Comparison of ENCODE assay signal across 8 cellular contexts in genomic region chr10:92393173-92393572, GRCh38.
DNase-seq lines count a peak whose midpoint lies in the region; ATAC-seq, FAIRE-seq and TF ChIP-seq lines count a peak whose summit lies in the region.
"Not testable (repeated sequence)": the region's sequence is repeated elsewhere in the genome, so short reads cannot be mapped to it uniquely, and the experiment has no call there.

No MANE protein-coding gene starts in this region.

- TF ChIP-seq CTCF in A549 (IDR thresholded peaks at IDR 0.05); astrocyte (IDR thresholded peaks at IDR 0.05; ENCODE audit: insufficient read depth, low read depth, low read length); bronchial epithelial cell (IDR thresholded peaks at IDR 0.05; ENCODE audit: insufficient read depth, low read length, severe bottlenecking): not testable (repeated sequence)

- not testable (repeated sequence) for H2AK5ac ChIP-seq in mesenchymal stem cell (ENCODE audit: low read length, severe bottlenecking)

- H3K9ac ChIP-seq in astrocyte (ENCODE audit: low read length); mesenchymal stem cell (ENCODE audit: low read length): not testable (repeated sequence)

- not testable (repeated sequence) for ATAC-seq in A549

- CTCF ChIA-PET in A549 (lab: Yijun Ruan, JAX) = not testable (repeated sequence)

- FAIRE-seq in A549 (lab: Jason Lieb, UNC) (peak; percentile 7), GM12891 (lab: Jason Lieb, UNC) (peak; percentile 72), H54 (lab: Jason Lieb, UNC) (peak; percentile 85), HTR-8/SVneo (lab: Jason Lieb, UNC) (peak; percentile 98), astrocyte (lab: Jason Lieb, UNC) (peak; percentile 68), bronchial epithelial cell (lab: Jason Lieb, UNC) (peak; percentile 98), frontal cortex (lab: Jason Lieb, UNC) (peak; percentile 13)

- not testable (repeated sequence) for DNase-seq in A549 (ENCODE audit: low read depth in 1 of 2, low spot score in 1 of 2); GM12891 (ENCODE audit: insufficient read length, low spot score); H54 (ENCODE audit: insufficient read length, low spot score); HTR-8/SVneo (ENCODE audit: insufficient read length, low spot score); astrocyte (ENCODE audit: low read depth); bronchial epithelial cell (ENCODE audit: low read depth); frontal cortex (ENCODE audit: low spot score in 2 of 2); mesenchymal stem cell

- H2BK15ac ChIP-seq in mesenchymal stem cell (ENCODE audit: low read depth, poor library complexity, severe bottlenecking) = not testable (repeated sequence)

- not testable (repeated sequence) for H4K20me1 ChIP-seq in astrocyte (ENCODE audit: insufficient read depth, low read length)

- peak overlapping the region; percentile 55 for H4K91ac ChIP-seq in mesenchymal stem cell (ENCODE audit: low read length)

- not testable (repeated sequence) for H3K23ac ChIP-seq in mesenchymal stem cell (ENCODE audit: low read length in 2 of 2)

- H3K14ac ChIP-seq in mesenchymal stem cell (ENCODE audit: low read length in 2 of 2) = not testable (repeated sequence)

- H3K9me3 ChIP-seq in A549; astrocyte (ENCODE audit: insufficient read depth, low read depth, low read length); mesenchymal stem cell (ENCODE audit: control insufficient read depth, low read length): not testable (repeated sequence)

- H3K4me3 Mint-ChIP-seq in astrocyte (ENCODE audit: unreplicated experiment) = not testable (repeated sequence)

- not testable (repeated sequence) for H3K4me2 ChIP-seq in A549; astrocyte (ENCODE audit: low read length); mesenchymal stem cell (ENCODE audit: low read length, poor library complexity, severe bottlenecking)

- H2AFZ ChIP-seq in astrocyte (ENCODE audit: low read depth, low read length); mesenchymal stem cell (ENCODE audit: low read depth, low read length): not testable (repeated sequence)

- H2BK12ac ChIP-seq in mesenchymal stem cell (ENCODE audit: low read length in 2 of 2) = not testable (repeated sequence)

- not testable (repeated sequence) for H3K79me2 ChIP-seq in astrocyte (ENCODE audit: insufficient read depth, low read length)

- peaks cover 13% of the 10 kb centered on the region for H3K27me3 Mint-ChIP-seq in astrocyte (ENCODE audit: low read depth, unreplicated experiment)

- not testable (repeated sequence) for H4K8ac ChIP-seq in mesenchymal stem cell (ENCODE audit: low read length)

- not testable (repeated sequence) for H2BK120ac ChIP-seq in mesenchymal stem cell (ENCODE audit: low read depth, low read length)

- not testable (repeated sequence) for TF ChIP-seq POLR2A in A549 (IDR thresholded peaks at IDR 0.05; ENCODE audit: low read length); GM12891 (IDR thresholded peaks at IDR 0.05; ENCODE audit: low read depth, low read length); H54 (IDR thresholded peaks at IDR 0.05; ENCODE audit: low read depth, low read length)

- H3K4me1 Mint-ChIP-seq in astrocyte (ENCODE audit: low read depth, unreplicated experiment) = not testable (repeated sequence)

- H3K9me3 Mint-ChIP-seq in astrocyte (ENCODE audit: unreplicated experiment) = not testable (repeated sequence)

- H3K18ac ChIP-seq in mesenchymal stem cell (ENCODE audit: low read depth in 1 of 2, low read length in 2 of 2) = not testable (repeated sequence)

- not testable (repeated sequence) for H3K4ac ChIP-seq in mesenchymal stem cell (ENCODE audit: low read depth in 1 of 2, low read length in 2 of 2)

- H3K27me3 ChIP-seq in astrocyte (ENCODE audit: insufficient read depth, low read length); bronchial epithelial cell (ENCODE audit: control insufficient read depth, insufficient read depth, low read length); mesenchymal stem cell (ENCODE audit: control insufficient read depth in 1 of 2, insufficient read depth in 1 of 2, low read length in 2 of 2): not testable (repeated sequence)

- H2BK5ac ChIP-seq in mesenchymal stem cell (ENCODE audit: low read depth, low read length, poor library complexity, severe bottlenecking) = not testable (repeated sequence)

- TF ChIP-seq RAD21 in A549 (conservative IDR thresholded peaks at IDR 0.05 in 1 of 2, IDR thresholded peaks at IDR 0.05 in 1 of 2) = not testable (repeated sequence)

- H3K4me3 ChIP-seq in A549; astrocyte (ENCODE audit: insufficient read depth, low read depth, low read length); bronchial epithelial cell (ENCODE audit: low read depth, low read length); mesenchymal stem cell (ENCODE audit: insufficient read depth in 1 of 2, low read depth in 1 of 2, low read length in 2 of 2): not testable (repeated sequence)

- POLR2A ChIA-PET in A549 (lab: Yijun Ruan, JAX) = not testable (repeated sequence)

- H3K79me1 ChIP-seq in mesenchymal stem cell (replicated peaks; ENCODE audit: low read length, poor library complexity, severe bottlenecking) = not testable (repeated sequence)

- WGBS in A549 (ENCODE audit: missing lambda C conversion rate) = 0% methylated on average over 1 of the region's 1 CpG
- 100% methylated on average over 1 of the region's 1 CpG for WGBS in mesenchymal stem cell

- not testable (repeated sequence) for TF ChIP-seq EP300 in A549 (IDR thresholded peaks at IDR 0.05)

- H3K36me3 ChIP-seq in astrocyte (ENCODE audit: insufficient read depth, low read length); bronchial epithelial cell (ENCODE audit: control insufficient read depth, insufficient read depth, low read length); mesenchymal stem cell (ENCODE audit: control insufficient read depth in 1 of 2, insufficient read depth in 2 of 2, low read depth in 1 of 2, low read length in 2 of 2): not testable (repeated sequence)

- H3K36me3 Mint-ChIP-seq in astrocyte (ENCODE audit: low read depth, unreplicated experiment) = not testable (repeated sequence)

- H3K4me1 ChIP-seq in A549; astrocyte (ENCODE audit: insufficient read depth, low read length); mesenchymal stem cell (ENCODE audit: control insufficient read depth, insufficient read depth, low read depth, low read length): not testable (repeated sequence)

- H3K27ac ChIP-seq in A549; astrocyte (ENCODE audit: low read depth, low read length); mesenchymal stem cell (ENCODE audit: low read length, poor library complexity, severe bottlenecking): not testable (repeated sequence)

- H3K27ac Mint-ChIP-seq in astrocyte (ENCODE audit: unreplicated experiment) = not testable (repeated sequence)
